In the genomic region with DNA sequence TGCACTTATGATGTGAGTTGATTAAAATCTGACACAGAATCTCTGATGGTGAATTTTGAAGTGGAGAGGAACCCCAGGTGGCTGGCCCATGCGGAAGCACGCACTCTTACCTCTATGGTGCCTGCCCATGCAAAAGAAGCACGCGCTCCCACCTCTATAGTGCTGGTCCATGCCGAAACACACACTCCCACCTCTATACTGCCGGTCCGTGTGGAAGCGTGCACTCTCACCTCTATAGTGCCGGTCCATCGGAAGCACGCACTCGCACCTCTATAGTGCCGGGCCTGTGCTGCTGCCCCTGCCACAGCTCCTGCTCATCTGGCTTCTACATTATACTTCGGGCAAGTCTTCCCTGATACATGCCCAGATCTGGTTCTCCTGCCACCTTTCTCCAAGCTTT, we compare ENCODE assay signal across 14 cellular contexts. TPM values are rescaled to one million over a fixed set of nuclear protein-coding genes. Genes with fewer than 3 reads are reported as not detected.
DNase-seq lines count a peak whose midpoint lies in the region; ATAC-seq and TF ChIP-seq lines count a peak whose summit lies in the region.
"Had no signal": no experiment of that assay in that cellular context is flagged by ENCODE, and none has a peak within 500 bp of the region (broad histone marks: within the 10 kb centered on the region; RNA-seq: fewer than 3 reads in every experiment).

No MANE protein-coding gene starts in this region.

- no peaks in the 10 kb centered on the region for H3F3A ChIP-seq in GM23338 (replicated peaks; ENCODE audit: low read depth)
- peaks cover 13% of the 10 kb centered on the region for H3F3A ChIP-seq in neural progenitor cell (ENCODE audit: low read depth)

- no peaks in the 10 kb centered on the region for H3K9me3 ChIP-seq in neural progenitor cell (ENCODE audit: low read depth)
- no peaks in the 10 kb centered on the region for H3K9me3 ChIP-seq in skeletal muscle tissue (ENCODE audit: control insufficient read depth in 3 of 3, low read length in 3 of 3)
- H3K9me3 ChIP-seq: BLaER1 treated with 17β-estradiol and CSF1 and Interleukin-3, amounts not matched to agents 10 nM and 100 nM had no signal

- no peak overlapping the region for H3K9ac ChIP-seq in neural progenitor cell
- H3K9ac ChIP-seq in skeletal muscle tissue (ENCODE audit: low read depth in 1 of 3, low read length in 3 of 3) = no peak overlapping the region

- no peaks in the 10 kb centered on the region for H3K27me3 ChIP-seq in GM23338 (ENCODE audit: insufficient read depth)
- H3K27me3 ChIP-seq in neural progenitor cell = no peaks in the 10 kb centered on the region
- no peaks in the 10 kb centered on the region for H3K27me3 ChIP-seq in skeletal muscle tissue (ENCODE audit: control insufficient read depth in 3 of 3, insufficient read depth in 3 of 3, low read length in 3 of 3)
- H3K27me3 ChIP-seq: BLaER1 treated with 17β-estradiol and CSF1 and Interleukin-3, amounts not matched to agents 10 nM and 100 nM had no signal

- H4K20me1 ChIP-seq in GM23338 (replicated peaks; ENCODE audit: insufficient read depth) (0 out of 2 replicates have a peak, but pooled peaks cover 3% of the 10 kb centered on the region), neural progenitor cell (ENCODE audit: low read depth) (peaks cover 9% of the 10 kb centered on the region)
- H4K20me1 ChIP-seq: BLaER1 treated with 17β-estradiol and CSF1 and Interleukin-3, amounts not matched to agents 10 nM and 100 nM had no signal

- H3K36me3 Mint-ChIP-seq in GM23338 (ENCODE audit: low read depth) (peaks cover 15% of the 10 kb centered on the region; the same call in 2 of the 3 replicates), chondrocyte (ENCODE audit: low read depth) (peaks cover 17% of the 10 kb centered on the region), neural progenitor cell (peaks cover 6% of the 10 kb centered on the region)

- H3K4me3 Mint-ChIP-seq in GM23338 (no peak overlapping the region), chondrocyte (ENCODE audit: unreplicated experiment) (no peak overlapping the region), neural progenitor cell (no peak overlapping the region)
- H3K4me3 Mint-ChIP-seq: CD4-positive, alpha-beta T cell had no signal

- H3K79me2 ChIP-seq in GM23338 (replicated peaks; ENCODE audit: insufficient read depth) = no peaks in the 10 kb centered on the region
- H3K79me2 ChIP-seq in neural progenitor cell (ENCODE audit: low read depth) = no peaks in the 10 kb centered on the region

- H3K4me3 ChIP-seq in GM23338 (no peak overlapping the region), neural progenitor cell (no peak overlapping the region), skeletal muscle tissue (ENCODE audit: low read length in 3 of 3) (no peak overlapping the region)
- H3K4me3 ChIP-seq: BLaER1 treated with 17β-estradiol and CSF1 and Interleukin-3, amounts not matched to agents 10 nM and 100 nM had no signal

- H3K9me3 Mint-ChIP-seq in GM23338 = no peaks in the 10 kb centered on the region; the same call in 2 of the 3 replicates
- no peaks in the 10 kb centered on the region for H3K9me3 Mint-ChIP-seq in chondrocyte (ENCODE audit: low read depth)
- H3K9me3 Mint-ChIP-seq in neural progenitor cell = no peaks in the 10 kb centered on the region
- H3K9me3 Mint-ChIP-seq: CD4-positive, alpha-beta T cell had no signal

- no peak for ATAC-seq in GM23338
- no peak for ATAC-seq in GM21786 (IDR thresholded peaks at IDR 0.05; ENCODE audit: unreplicated experiment)

- H2AFZ ChIP-seq in GM23338 (no peak overlapping the region), neural progenitor cell (replicated peaks) (no peak overlapping the region)

- H3K27me3 Mint-ChIP-seq in GM23338 (ENCODE audit: insufficient read depth, low read depth, poor library complexity) = peaks cover 6% of the 10 kb centered on the region
- H3K27me3 Mint-ChIP-seq in chondrocyte (ENCODE audit: low read depth) = no peaks in the 10 kb centered on the region
- H3K27me3 Mint-ChIP-seq in neural progenitor cell (ENCODE audit: insufficient read depth, low read depth) = no peaks in the 10 kb centered on the region

- H3K36me3 ChIP-seq in GM23338 (ENCODE audit: insufficient read depth) (no peaks in the 10 kb centered on the region), neural progenitor cell (no peaks in the 10 kb centered on the region), skeletal muscle tissue (ENCODE audit: control insufficient read depth in 3 of 3, insufficient read depth in 3 of 3, low read length in 3 of 3) (peaks cover 21 to 39% (median 38%) of the 10 kb centered on the region in 3 donors)

- no peaks in the 10 kb centered on the region for H3K9me2 ChIP-seq in GM23338 (ENCODE audit: insufficient read depth)

- H3K27ac Mint-ChIP-seq in GM23338 (peak overlapping the region; percentile 5; the same call in 1 of the 2 replicates), chondrocyte (ENCODE audit: unreplicated experiment) (no peak overlapping the region), neural progenitor cell (peak overlapping the region; percentile 64)
- H3K27ac Mint-ChIP-seq: CD4-positive, alpha-beta T cell had no signal

- peaks cover 55% of the 10 kb centered on the region for H3K4me1 Mint-ChIP-seq in GM23338
- peaks cover 9% of the 10 kb centered on the region for H3K4me1 Mint-ChIP-seq in chondrocyte (ENCODE audit: low read depth)
- peaks cover 24% of the 10 kb centered on the region for H3K4me1 Mint-ChIP-seq in neural progenitor cell

- no peak for DNase-seq in GM23338 (ENCODE audit: low spot score)
- peak; percentile 67 for DNase-seq in chondrocyte (ENCODE audit: low spot score)
- no peak for DNase-seq in neural progenitor cell (ENCODE audit: low spot score)
- DNase-seq in SHP77 treated with DMSO at 0.1 percent for 48 hours (lab: John Stamatoyannopoulos, UW) = no peak
- no peak for DNase-seq in NCI-H2107 (lab: John Stamatoyannopoulos, UW)
- DNase-seq: ACHN; Calu3; CD4-positive, alpha-beta T cell; DMS 273 treated with DMSO at 0.1 percent for 48 hours; H7; IMR-90 had no signal

- H3K4me2 ChIP-seq in GM23338 (no peak overlapping the region), neural progenitor cell (no peak overlapping the region)
- H3K4me2 ChIP-seq: BLaER1 treated with 17β-estradiol and CSF1 and Interleukin-3, amounts not matched to agents 10 nM and 100 nM had no signal

- H3K4me1 ChIP-seq in GM23338 (ENCODE audit: insufficient read depth) (peaks cover 29% of the 10 kb centered on the region), neural progenitor cell (peaks cover 23% of the 10 kb centered on the region), skeletal muscle tissue (ENCODE audit: control insufficient read depth in 3 of 3, insufficient read depth in 3 of 3, low read length in 3 of 3) (peaks cover 27 to 48% (median 40%) of the 10 kb centered on the region in 3 donors)

- no peak for TF ChIP-seq CTCF in GM23338 (conservative IDR thresholded peaks at IDR 0.05; ENCODE audit: low read depth in 2 of 2)
- TF ChIP-seq CTCF in chondrocyte (IDR thresholded peaks at IDR 0.05) = no peak
- no peak for TF ChIP-seq CTCF in neural progenitor cell (IDR thresholded peaks at IDR 0.05)

- H3K27ac ChIP-seq in GM23338 (ENCODE audit: low read depth) (no peak overlapping the region), neural progenitor cell (no peak overlapping the region), skeletal muscle tissue (ENCODE audit: low read depth, low read length) (peak overlapping the region; percentile 19)
- H3K27ac ChIP-seq: BLaER1 treated with 17β-estradiol and CSF1 and Interleukin-3, amounts not matched to agents 10 nM and 100 nM had no signal

TF ChIP-seq in GM23338, 12 proteins besides CTCF, POLR2A, EP300 and RAD21 (continues in another document):
- no peak for TF ChIP-seq ZNF331 (CRISPR knock-in tag; IDR thresholded peaks at IDR 0.05; ENCODE audit: low read depth)
- TF ChIP-seq JUNB (IDR thresholded peaks at IDR 0.05; ENCODE audit: unreplicated experiment) = no peak
- no peak for TF ChIP-seq POLR2AphosphoS5 (IDR thresholded peaks at IDR 0.05; ENCODE audit: low read depth)

RNA-seq across cellular contexts. Expression of gene SLC25A1, which starts 36.8 kb away (rescaled TPM):
- 210 and 242 TPM in 2 replicates for total RNA-seq in GM23338 (2014; rRNA removed; shearing (Covaris generic))
- 141 and 145 TPM in 2 replicates for polyA plus RNA-seq in GM23338 (2016; fragmentation: Nextera tagmentation; extraction: Ambion mirVana)
- 101 to 111 TPM (median 107 TPM) in 3 replicates for total RNA-seq in chondrocyte
- 28.6 and 97.0 TPM in 2 replicates for total RNA-seq in neural progenitor cell (ENCODE audit: low replicate concordance)
- 17.2 TPM for total RNA-seq in skeletal muscle tissue
